8 cellular contexts compared by ENCODE assay signal in genomic region chr11:110076388-110076965, GRCh38. TPM values are rescaled to one million over a fixed set of nuclear protein-coding genes. Genes with fewer than 3 reads are reported as not detected.
A peak's percentile ranks its signal among the peaks of the same experiment; 100 is the strongest.
DNase-seq lines count a peak whose midpoint lies in the region; ATAC-seq and TF ChIP-seq lines count a peak whose summit lies in the region.

No MANE protein-coding gene starts in this region.

- peaks cover 3% of the 10 kb centered on the region for H3K9me3 ChIP-seq in mammary epithelial cell (replicated peaks; ENCODE audit: insufficient read depth, low read length)

- peak overlapping the region; percentile 69 for H3K27ac ChIP-seq in 22Rv1
- H3K27ac ChIP-seq in mammary epithelial cell (ENCODE audit: insufficient read depth, low read depth, low read length), result peak overlapping the region; percentile 86

- H3K9ac ChIP-seq in mammary epithelial cell (ENCODE audit: insufficient read depth, low read length), result no peak overlapping the region

- BruUV-seq in mammary epithelial cell (replicated peaks; lab: Mats Ljungman, UMichigan), result no TSS peak

- no peaks in the 10 kb centered on the region for H3K36me3 ChIP-seq in mammary epithelial cell (ENCODE audit: insufficient read depth, low read length)

- intact Hi-C loops in mammary epithelial cell (cut with micrococcal nuclease), result no loop called here

- H3K4me3 ChIP-seq in mammary epithelial cell (replicated peaks in 1 of 3; ENCODE audit: insufficient read depth in 1 of 3, low read depth in 2 of 3, low read length in 3 of 3), result no peak overlapping the region

- DNase-seq in KBM-7, result peak; percentile 71
- DNase-seq in mammary epithelial cell, result peak; percentile 81
- no peak for DNase-seq in ureter (ENCODE audit: low spot score)
- no peak for DNase-seq in NCI-H524 treated with DMSO at 0.1 percent for 48 hours (lab: John Stamatoyannopoulos, UW)
- no peak for DNase-seq in cerebellum (ENCODE audit: low spot score)

- H3K79me2 ChIP-seq in mammary epithelial cell (ENCODE audit: insufficient read depth, low read length), result no peaks in the 10 kb centered on the region

- H3K27me3 ChIP-seq in mammary epithelial cell (ENCODE audit: insufficient read depth, low read length), result no peaks in the 10 kb centered on the region

- dilution Hi-C loops in mammary epithelial cell (cut with HindIII; ENCODE audit: low sequenced_read_pairs), result no loop called here

- CTCF ChIA-PET in mammary epithelial cell (lab: Charles Lee; ENCODE audit: low non-redundant PET), result no interaction called here

- ATAC-seq in GM19463 (IDR thresholded peaks at IDR 0.05; ENCODE audit: unreplicated experiment) (peak; percentile 56), HG02938 (IDR thresholded peaks at IDR 0.05; ENCODE audit: unreplicated experiment) (no peak)

- 60% methylated on average over 6 of the region's 7 CpGs for WGBS in mammary epithelial cell (ENCODE audit: low coverage, missing lambda C conversion rate)

- in situ Hi-C loops in KBM-7 (cut with MboI; ENCODE audit: low pct_unique_long_range_greater_than_20kb, low sequenced_read_pairs), result loop anchor here (25.0 kb wide), 1 partner anchor 114 kb away; no protein-coding TSS in a partner anchor
- in situ Hi-C loops in mammary epithelial cell (cut with MboI; ENCODE audit: low sequenced_read_pairs in 2 of 2), result no loop called here

- H2AFZ ChIP-seq in mammary epithelial cell (ENCODE audit: low read depth, low read length), result peak overlapping the region; percentile 49

- no peaks in the 10 kb centered on the region for H4K20me1 ChIP-seq in mammary epithelial cell (ENCODE audit: insufficient read depth, low read length)

- TF ChIP-seq CTCF in 22Rv1 (IDR thresholded peaks at IDR 0.05), result no peak
- TF ChIP-seq CTCF in mammary epithelial cell (conservative IDR thresholded peaks at IDR 0.05 in 1 of 2, IDR thresholded peaks at IDR 0.05 in 1 of 2; ENCODE audit: extremely low read depth in 1 of 2, insufficient read depth in 1 of 2, low read depth in 1 of 2, low read length in 2 of 2), result no peak

- H3K4me1 ChIP-seq in mammary epithelial cell (ENCODE audit: insufficient read depth, low read length), result peaks cover 33% of the 10 kb centered on the region

- H3K4me2 ChIP-seq in mammary epithelial cell (ENCODE audit: insufficient read depth, low read depth, low read length), result peak overlapping the region; percentile 39

RNA-seq across cellular contexts. Expression of gene ZC3H12C, which starts 16.7 kb away (rescaled TPM):
- total RNA-seq in mammary epithelial cell (10 to 100 TPM; 16.0 to 26.9 TPM), ureter (19.1 TPM), cerebellum (30.9 TPM)
- 14.0 TPM for polyA plus RNA-seq in mammary epithelial cell
- 22.2 TPM for polyA minus RNA-seq in mammary epithelial cell

Comparison
In these comparisons a context has a peak if more than half of its experiments do, and no peak if none do; other contexts are left out.
1. DNase-seq: peak in KBM-7 (single experiment) and mammary epithelial cell (single experiment); none in ureter (single experiment), NCI-H524 treated with DMSO at 0.1 percent for 48 hours (single experiment) and cerebellum (single experiment).